Comparison of ENCODE assay signal across 21 cellular contexts in the genomic region with DNA sequence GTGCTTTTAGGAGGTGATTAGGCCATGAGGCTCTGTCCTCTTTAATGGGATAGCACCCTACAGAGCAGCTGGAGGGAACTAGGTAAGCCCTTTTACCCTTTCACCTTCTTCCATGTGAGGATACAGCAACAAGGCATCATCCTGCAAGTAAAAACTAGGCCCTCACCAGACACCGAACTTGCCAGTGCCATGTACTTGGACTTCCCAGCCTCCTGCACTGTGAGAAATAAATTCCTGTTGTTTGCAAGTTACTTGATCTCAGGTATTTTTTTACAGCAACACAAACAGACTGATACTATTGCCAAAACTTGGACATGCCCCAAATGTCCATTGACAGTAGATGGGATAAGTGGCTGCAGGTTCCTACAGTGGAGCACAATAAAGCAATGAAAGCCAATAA.
A peak's percentile ranks its signal among the peaks of the same experiment; 100 is the strongest.
DNase-seq lines count a peak whose midpoint lies in the region; ATAC-seq and TF ChIP-seq lines count a peak whose summit lies in the region.
"Had no signal": no experiment of that assay in that cellular context is flagged by ENCODE, and none has a peak within 500 bp of the region (broad histone marks: within the 10 kb centered on the region; RNA-seq: fewer than 3 reads in every experiment).

No MANE protein-coding gene starts in this region.

- no peaks in the 10 kb centered on the region for H3K79me2 ChIP-seq in HCT116 (ENCODE audit: insufficient read depth, low read length)

- peaks cover 3 to 22% of the 10 kb centered on the region in 2 experiments; a peak in 2 of 4 replicates for H3K4me1 ChIP-seq in HCT116 (ENCODE audit: control insufficient read depth in 1 of 2, insufficient read depth in 2 of 2, low read length in 2 of 2)
- no peaks in the 10 kb centered on the region for H3K4me1 ChIP-seq in HEK293 (ENCODE audit: control insufficient read depth, insufficient read depth, low read length)
- H3K4me1 ChIP-seq in Panc1 (ENCODE audit: control insufficient read depth, insufficient read depth, low read length): no peaks in the 10 kb centered on the region
- no peaks in the 10 kb centered on the region for H3K4me1 ChIP-seq in sigmoid colon
- H3K4me1 ChIP-seq: BE2C had no signal

- peaks cover 12 to 16% of the 10 kb centered on the region in 2 experiments; a peak in 2 of 4 replicates for H3K9me3 ChIP-seq in HCT116 (ENCODE audit: control insufficient read depth in 1 of 2, insufficient read depth in 1 of 2, low read depth in 1 of 2, low read length in 2 of 2)
- H3K9me3 ChIP-seq in HEK293 (ENCODE audit: control insufficient read depth, insufficient read depth, low read depth, low read length): no peaks in the 10 kb centered on the region
- H3K9me3 ChIP-seq in Panc1 (ENCODE audit: control insufficient read depth, insufficient read depth, low read depth, low read length): peaks cover 6% of the 10 kb centered on the region; the same call in 1 of the 2 replicates
- peaks cover 0 to 7% (median 4%) of the 10 kb centered on the region in 4 donors for H3K9me3 ChIP-seq in sigmoid colon

- ATAC-seq in HCT116 (no peak), Panc1 (0 out of 2 replicates have a peak, but pooled peaks have one; percentile 45), GM21390 (IDR thresholded peaks at IDR 0.05; ENCODE audit: unreplicated experiment) (no peak), HG03432 (IDR thresholded peaks at IDR 0.05; ENCODE audit: unreplicated experiment) (no peak)

- no peak overlapping the region for H3K9ac ChIP-seq in HCT116 (ENCODE audit: low read length)
- H3K9ac ChIP-seq: BLaER1 had no signal

- DNase-seq in HCT116 (ENCODE audit: low read depth, low spot score) (no peak), NCI-H2029 treated with DMSO at 0.1 percent for 48 hours (lab: John Stamatoyannopoulos, UW) (peak; percentile 41), Panc1 (ENCODE audit: low read depth, low spot score) (no peak), sigmoid colon (no peak)
- DNase-seq: 8988T; ACHN; BE2C; C1 segment of cervical spinal cord; CD4-positive, alpha-beta memory T cell; CD4-positive, CD25-positive, alpha-beta regulatory T cell; CD8-positive, alpha-beta memory T cell; COR-L47; DMS 273 treated with DMSO at 0.1 percent for 48 hours; DMS153; DMS53; DMS79; GF-D8 had no signal

- in situ Hi-C loops in Panc1 (cut with HindIII; ENCODE audit: low pct_unique_long_range_greater_than_20kb, low sequenced_read_pairs): no loop called here

- TF ChIP-seq EP300 in sigmoid colon (IDR thresholded peaks at IDR 0.05): no peak

- POLR2A ChIA-PET in HCT116 (lab: Charles Lee) (no interaction called here), HEK293 (lab: Yijun Ruan, JAX) (interaction anchor here (0.6 kb wide), 1 partner anchor 25 kb away, joined by 4 read pairs; no protein-coding TSS in a partner anchor), Panc1 (lab: Charles Lee) (no interaction called here)

- no peak for TF ChIP-seq RAD21 in HCT116 (IDR thresholded peaks at IDR 0.05; ENCODE audit: low read depth)

- intact Hi-C loops in HCT116 (cut with micrococcal nuclease) (no loop called here), Panc1 (cut with micrococcal nuclease; ENCODE audit: unreplicated experiment) (no loop called here), sigmoid colon (cut with DNase I) (no loop called here)

- H3K27ac ChIP-seq in HCT116 (ENCODE audit: low read depth, low read length) (no peak overlapping the region), HEK293 (ENCODE audit: extremely low read depth, low read depth, low read length) (no peak overlapping the region), Panc1 (ENCODE audit: low read length) (peak overlapping the region; percentile 15; the same call in 1 of the 2 replicates), sigmoid colon (no peak overlapping the region)
- H3K27ac ChIP-seq: BLaER1 had no signal

- H3K36me3 ChIP-seq in HCT116 (ENCODE audit: control insufficient read depth in 1 of 2, insufficient read depth in 2 of 2, low read length in 2 of 2) (no peaks in the 10 kb centered on the region), HEK293 (ENCODE audit: control insufficient read depth in 2 of 2, insufficient read depth in 1 of 2, low read length in 2 of 2) (no peaks in the 10 kb centered on the region), Panc1 (ENCODE audit: control insufficient read depth, insufficient read depth, low read length) (no peaks in the 10 kb centered on the region), sigmoid colon (no peaks in the 10 kb centered on the region)
- H3K36me3 ChIP-seq: BE2C, BLaER1 had no signal

- no peak overlapping the region for H2AFZ ChIP-seq in HCT116 (ENCODE audit: low read depth, low read length, poor library complexity, severe bottlenecking)

- BruUV-seq in HCT116 (replicated peaks; lab: Mats Ljungman, UMichigan): no TSS peak
- BruUV-seq in Panc1 (replicated peaks; lab: Mats Ljungman, UMichigan): no TSS peak

- H3K4me2 ChIP-seq in HCT116 (ENCODE audit: low read length): no peak overlapping the region
- H3K4me2 ChIP-seq: BLaER1 had no signal

- RAD21 ChIA-PET in HCT116 (lab: Charles Lee; ENCODE audit: low non-redundant PET in 1 of 2, low total read pairs in 2 of 2, uncharacterized antibody in 2 of 2, unreplicated experiment in 2 of 2): no interaction called here

- CTCF ChIA-PET in HCT116 (lab: Charles Lee) (no interaction called here), HEK293 (lab: Yijun Ruan, JAX) (no interaction called here), Panc1 (lab: Charles Lee) (no interaction called here)

- H3K27me3 ChIP-seq in HCT116 (ENCODE audit: insufficient read depth, low read length): no peaks in the 10 kb centered on the region
- no peaks in the 10 kb centered on the region for H3K27me3 ChIP-seq in Panc1 (ENCODE audit: control insufficient read depth, insufficient read depth, low read length)
- H3K27me3 ChIP-seq in sigmoid colon: no peaks in the 10 kb centered on the region
- H3K27me3 ChIP-seq: BE2C, BLaER1 had no signal

- TF ChIP-seq POLR2A in HCT116 (IDR thresholded peaks at IDR 0.05; ENCODE audit: borderline replicate concordance, extremely low read depth, insufficient read depth, insufficient read length): no peak
- TF ChIP-seq POLR2A in sigmoid colon (IDR thresholded peaks at IDR 0.05): no peak

- no peak for TF ChIP-seq CTCF in HCT116 (IDR thresholded peaks at IDR 0.05 in 2 of 3, conservative IDR thresholded peaks at IDR 0.05 in 1 of 3; ENCODE audit: borderline replicate concordance in 1 of 3, insufficient read depth in 1 of 3, low read depth in 2 of 3, low read length in 2 of 3)
- TF ChIP-seq CTCF in HEK293 (tag by site-specific recombination; IDR thresholded peaks at IDR 0.05): no peak
- no peak for TF ChIP-seq CTCF in Panc1 (IDR thresholded peaks at IDR 0.05)
- no peak for TF ChIP-seq CTCF in sigmoid colon (IDR thresholded peaks at IDR 0.05)

- H4K20me1 ChIP-seq in HCT116 (ENCODE audit: insufficient read depth): no peaks in the 10 kb centered on the region
- H4K20me1 ChIP-seq: BLaER1 had no signal

- no peaks in the 10 kb centered on the region for H3K9me2 ChIP-seq in HCT116 (ENCODE audit: insufficient read depth)

- 98% methylated on average over 1 of the region's 1 CpG for WGBS in sigmoid colon, 2 donors

- H3K4me3 ChIP-seq in HCT116 (replicated peaks in 1 of 2; ENCODE audit: low read depth in 1 of 2, low read length in 2 of 2) (no peak overlapping the region), HEK293 (ENCODE audit: low read depth, low read length) (no peak overlapping the region), Panc1 (ENCODE audit: low read depth in 2 of 2, low read length in 2 of 2) (no peak overlapping the region), sigmoid colon (no peak overlapping the region)
- H3K4me3 ChIP-seq: BLaER1 had no signal

TF ChIP-seq in HCT116, 20 proteins besides CTCF, POLR2A, EP300 and RAD21 (continues in another document):
- TF ChIP-seq CBX3 (IDR thresholded peaks at IDR 0.05; ENCODE audit: low read depth): peak; percentile 76; the same call in 1 of the 2 replicates
- TF ChIP-seq, protein P1, sequence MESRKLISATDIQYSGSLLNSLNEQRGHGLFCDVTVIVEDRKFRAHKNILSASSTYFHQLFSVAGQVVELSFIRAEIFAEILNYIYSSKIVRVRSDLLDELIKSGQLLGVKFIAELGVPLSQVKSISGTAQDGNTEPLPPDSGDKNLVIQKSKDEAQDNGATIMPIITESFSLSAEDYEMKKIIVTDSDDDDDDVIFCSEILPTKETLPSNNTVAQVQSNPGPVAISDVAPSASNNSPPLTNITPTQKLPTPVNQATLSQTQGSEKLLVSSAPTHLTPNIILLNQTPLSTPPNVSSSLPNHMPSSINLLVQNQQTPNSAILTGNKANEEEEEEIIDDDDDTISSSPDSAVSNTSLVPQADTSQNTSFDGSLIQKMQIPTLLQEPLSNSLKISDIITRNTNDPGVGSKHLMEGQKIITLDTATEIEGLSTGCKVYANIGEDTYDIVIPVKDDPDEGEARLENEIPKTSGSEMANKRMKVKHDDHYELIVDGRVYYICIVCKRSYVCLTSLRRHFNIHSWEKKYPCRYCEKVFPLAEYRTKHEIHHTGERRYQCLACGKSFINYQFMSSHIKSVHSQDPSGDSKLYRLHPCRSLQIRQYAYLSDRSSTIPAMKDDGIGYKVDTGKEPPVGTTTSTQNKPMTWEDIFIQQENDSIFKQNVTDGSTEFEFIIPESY (IDR thresholded peaks at IDR 0.05; ENCODE audit: extremely low read depth, insufficient replicate concordance, low read length): no peak

TF ChIP-seq in HEK293, 187 proteins besides CTCF, POLR2A, EP300 and RAD21:
- TF ChIP-seq WT1 (tag by site-specific recombination; IDR thresholded peaks at IDR 0.05) (no peak), PATZ1 (tag by site-specific recombination; IDR thresholded peaks at IDR 0.05) (no peak), ZNF549 (tag by site-specific recombination; IDR thresholded peaks at IDR 0.05) (peak; percentile 43; the same call in 1 of the 2 replicates), ZNF600 (tag by site-specific recombination; IDR thresholded peaks at IDR 0.05) (no peak), ZNF175 (tag by site-specific recombination; IDR thresholded peaks at IDR 0.05) (no peak)
